23 cellular contexts compared by ENCODE assay signal in genomic region chr6:146861029-146861563, GRCh38.
"Had no signal": no experiment of that assay in that cellular context is flagged by ENCODE, and none has a peak within 500 bp of the region (broad histone marks: within the 10 kb centered on the region; RNA-seq: fewer than 3 reads in every experiment).

No MANE protein-coding gene starts in this region.

- ATAC-seq: activated CD4-positive, alpha-beta T cell treated with anti-CD3 and anti-CD28 coated beads for 36 hours; activated CD4-positive, CD25-positive, alpha-beta regulatory T cell treated with anti-CD3 and anti-CD28 coated beads, Interleukin-2, amount 50 U/mL, for 24 hours; activated naive CD4-positive, alpha-beta T cell treated with anti-CD3 and anti-CD28 coated beads, Interleukin-2, amount 50 U/mL, for 72 hours; activated T-cell treated with anti-CD3 and anti-CD28 coated beads, Interleukin-2, amount 50 U/mL, for 4 hours; body of pancreas; WTC11 had no signal

- H3K27ac ChIP-seq: body of pancreas, breast epithelium, SJCRH30 had no signal

- DNase-seq: activated CD4-positive, alpha-beta T cell treated with anti-CD3 and anti-CD28 coated beads for 36 hours; activated CD4-positive, alpha-beta T cell treated with anti-CD3 and anti-CD28 coated beads, Interleukin-2, amount 10 ng/mL, durations not matched to agents 7 days and 5 days; activated CD4-positive, alpha-beta T cell treated with anti-CD3 and anti-CD28 coated beads, Interleukin-2, amount 50 U/mL, for 48 hours; activated CD8-positive, alpha-beta memory T cell treated with anti-CD3 and anti-CD28 coated beads, Interleukin-2, amount 50 U/mL, for 4 hours; activated gamma-delta T cell treated with Interleukin-2 at 50 U/mL for 16 hours; activated naive CD4-positive, alpha-beta T cell treated with anti-CD3 and anti-CD28 coated beads for 36 hours; activated T-cell treated with anti-CD3 and anti-CD28 coated beads for 4 hours; activated T-cell treated with anti-CD3 and anti-CD28 coated beads, Interleukin-2, amount 50 U/mL, for 4 hours; body of pancreas; Karpas-422; KBM-7; MV-4-11; NCI-H1105; NCI-H1417 treated with DMSO at 0.1 percent for 48 hours; NCI-H1694 treated with DMSO at 0.1 percent for 48 hours; NCI-H2029; NCI-H345; NCI-H524 treated with DMSO at 0.1 percent for 48 hours; SJCRH30 had no signal
